Comparison of ENCODE assay signal across 8 cellular contexts in genomic region chr16:30875881-30876791, GRCh38. TPM values are rescaled to one million over a fixed set of nuclear protein-coding genes. Genes with fewer than 3 reads are reported as not detected.
DNase-seq lines count a peak whose midpoint lies in the region; ATAC-seq and TF ChIP-seq lines count a peak whose summit lies in the region.

No MANE protein-coding gene starts in this region.

- peak overlapping the region; percentile 89 to 94 for H3K4me3 ChIP-seq in CD4-positive, alpha-beta memory T cell (ENCODE audit: low read length in 2 of 2)
- H3K4me3 ChIP-seq in ascending aorta = peak overlapping the region; percentile 69 to 84

- no peaks in the 10 kb centered on the region for H3K9me3 ChIP-seq in CD4-positive, alpha-beta memory T cell (ENCODE audit: control insufficient read depth in 1 of 2, low read length in 2 of 2)
- no peaks in the 10 kb centered on the region for H3K9me3 ChIP-seq in ascending aorta

- peak; percentile 40 for ATAC-seq in GM19351 (IDR thresholded peaks at IDR 0.05; ENCODE audit: unreplicated experiment)

- CTCF ChIA-PET in CD4-positive, alpha-beta memory T cell (lab: Charles Lee; ENCODE audit: partially characterized antibody) = interaction anchor here (1.5 to 3.7 kb wide), 3 partner anchors 26 to 458 kb away, joined by 3 to 39 read pairs (median 4); no protein-coding TSS in a partner anchor

- no peaks in the 10 kb centered on the region for H3K27me3 Mint-ChIP-seq in CD4-positive, alpha-beta memory T cell

- H3K36me3 Mint-ChIP-seq in CD4-positive, alpha-beta memory T cell = peaks cover 10 to 41% of the 10 kb centered on the region in 2 donors

- no peaks in the 10 kb centered on the region for H3K27me3 ChIP-seq in CD4-positive, alpha-beta memory T cell (ENCODE audit: insufficient read depth, low read length)
- H3K27me3 ChIP-seq in ascending aorta = no peaks in the 10 kb centered on the region

- peaks cover 18 to 54% (median 31%) of the 10 kb centered on the region in 4 donors for H3K4me1 Mint-ChIP-seq in CD4-positive, alpha-beta memory T cell

- peak in 3 of 5 donors; percentile 19 to 65 (median 21) for DNase-seq in CD4-positive, alpha-beta memory T cell
- DNase-seq in NOMO-1 treated with DMSO at 0.1 percent for 48 hours (lab: John Stamatoyannopoulos, UW; ENCODE audit: unreplicated experiment) = peak; percentile 77
- DNase-seq in ascending aorta (ENCODE audit: low spot score in 2 of 2) = no peak
- DNase-seq in kidney tubule cell (ENCODE audit: low spot score) = peak; percentile 31
- peak in 8 of 49 donors; percentile 1 to 22 (median 16) for DNase-seq in substantia nigra (lab: John Stamatoyannopoulos, UW)
- DNase-seq in NCI-H187 (lab: John Stamatoyannopoulos, UW) = no peak
- DNase-seq in OCI-M2 (lab: John Stamatoyannopoulos, UW; ENCODE audit: unreplicated experiment) = no peak

- H3K27ac Mint-ChIP-seq in CD4-positive, alpha-beta memory T cell = peak overlapping the region; percentile 91 to 99 (median 94)

- H3K4me1 ChIP-seq in CD4-positive, alpha-beta memory T cell (ENCODE audit: insufficient read depth, low read length) = peaks cover 23% of the 10 kb centered on the region
- H3K4me1 ChIP-seq in ascending aorta = peaks cover 3 to 17% of the 10 kb centered on the region in 2 donors

- POLR2A ChIA-PET in CD4-positive, alpha-beta memory T cell (lab: Charles Lee; ENCODE audit: partially characterized antibody) = interaction anchor here (0.5 to 5.1 kb wide), 20 partner anchors 8 to 993 kb away, joined by 3 to 177 read pairs (median 7); partner anchors contain the start of genes ARMC5, BCL7C, CTF1 and FBRS

- H3K27ac ChIP-seq in CD4-positive, alpha-beta memory T cell (ENCODE audit: low read depth, low read length) = peak overlapping the region; percentile 84
- H3K27ac ChIP-seq in ascending aorta = peak overlapping the region; percentile 76 to 79
- H3K27ac ChIP-seq in substantia nigra (ENCODE audit: low read depth, low read length, poor library complexity, severe bottlenecking) = peak overlapping the region; percentile 74

- H3K9me3 Mint-ChIP-seq in CD4-positive, alpha-beta memory T cell = no peaks in the 10 kb centered on the region

- intact Hi-C loops in CD4-positive, alpha-beta memory T cell (cut with micrococcal nuclease) = loop anchor here (1.0 to 2.0 kb wide), 6 partner anchors 18 to 177 kb away; partner anchors contain the start of genes BCL7C and SRCAP
- intact Hi-C loops in ascending aorta (cut with DNase I) = loop anchor here (1.0 to 2.0 kb wide), 6 partner anchors 18 to 90 kb away; partner anchors contain the start of gene BCL7C

- peak overlapping the region; percentile 92 to 99 (median 97) for H3K4me3 Mint-ChIP-seq in CD4-positive, alpha-beta memory T cell

- no peak for TF ChIP-seq CTCF in ascending aorta (IDR thresholded peaks at IDR 0.05)

- peaks cover 6% of the 10 kb centered on the region for H3K36me3 ChIP-seq in CD4-positive, alpha-beta memory T cell (ENCODE audit: insufficient read depth, low read length)
- peaks cover 6 to 18% of the 10 kb centered on the region in 2 donors for H3K36me3 ChIP-seq in ascending aorta

RNA-seq across cellular contexts. Expression of gene BCL7C, which starts 17.7 kb away (rescaled TPM):
- 10 to 100 TPM; 25.5 to 27.3 TPM for total RNA-seq in CD4-positive, alpha-beta memory T cell
- 10 to 100 TPM; 45.4 to 53.1 TPM for polyA plus RNA-seq in CD4-positive, alpha-beta memory T cell
- 46.2 TPM for total RNA-seq in ascending aorta

RNA-seq across cellular contexts. Expression of gene CTF1, which starts 20.3 kb away (rescaled TPM):
- total RNA-seq in CD4-positive, alpha-beta memory T cell = under 1 TPM; 0.19 to 0.26 TPM
- polyA plus RNA-seq in CD4-positive, alpha-beta memory T cell = not detected
- 0.21 TPM for total RNA-seq in ascending aorta

RNA-seq across cellular contexts. Expression of gene FBXL19, which starts 47.2 kb away (rescaled TPM):
- total RNA-seq in CD4-positive, alpha-beta memory T cell = 10 to 100 TPM; 15.6 to 15.8 TPM
- polyA plus RNA-seq in CD4-positive, alpha-beta memory T cell = under 1 TPM in 1 of 2 donors, not detected in 1; 0.16 TPM
- total RNA-seq in ascending aorta = 66.9 TPM

Comparison
In these comparisons a context has a peak if more than half of its experiments do, and no peak if none do; other contexts are left out.
1. DNase-seq: peak in CD4-positive, alpha-beta memory T cell (3 of 5), NOMO-1 treated with DMSO at 0.1 percent for 48 hours (single experiment) and kidney tubule cell (single experiment); none in ascending aorta (0 of 2), NCI-H187 (0 of 2) and OCI-M2 (single experiment).
2. Peak in every context shown above with its lines, with median percentiles within 50 percentile points of each other: H3K27ac ChIP-seq.